Comparison of ENCODE assay signal across 1 cellular context in the genomic region with DNA sequence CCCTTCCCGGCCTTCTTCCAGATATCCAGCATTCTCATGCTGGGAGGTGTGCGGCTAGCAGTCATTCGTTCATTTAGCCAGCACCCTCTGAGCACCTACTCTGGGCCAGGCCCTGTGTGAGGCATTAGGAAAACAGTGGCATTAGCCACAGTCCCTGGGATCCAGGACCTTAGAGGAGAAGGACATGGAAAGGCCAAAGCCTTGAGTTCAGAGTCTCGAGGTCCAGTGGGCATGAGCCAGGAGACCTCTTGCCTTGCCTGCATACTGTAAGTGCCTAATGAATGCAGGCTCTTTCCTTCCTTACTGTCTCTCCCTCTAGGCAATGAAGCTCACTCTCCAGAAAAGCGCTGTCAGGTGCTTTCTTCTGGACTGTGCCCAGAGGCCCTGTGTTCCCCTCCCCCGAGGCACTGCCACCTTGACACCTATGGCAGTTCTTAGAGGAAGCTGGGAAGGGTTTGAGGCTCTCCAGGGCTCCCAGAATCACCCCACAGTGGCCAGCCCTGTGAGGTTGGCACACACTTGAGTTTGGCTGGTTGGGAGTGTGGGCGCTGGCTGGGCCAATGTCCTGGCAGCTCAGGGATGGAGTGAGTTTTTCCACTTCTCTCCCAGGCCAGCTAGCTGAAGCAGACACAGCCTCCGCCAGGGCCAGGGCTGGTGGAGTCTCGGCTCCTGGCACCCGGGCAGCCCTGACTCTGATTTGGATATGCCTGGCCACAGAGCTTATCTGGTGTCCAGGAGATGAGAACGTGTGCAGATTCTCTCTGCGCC.
TF ChIP-seq lines count a peak whose summit lies in the region.

No MANE protein-coding gene starts in this region.

TF ChIP-seq in HCT116, 20 proteins besides CTCF, POLR2A, EP300 and RAD21:
- TF ChIP-seq SIN3A (IDR thresholded peaks at IDR 0.05; ENCODE audit: low read depth) (no peak), ATF3 (IDR thresholded peaks at IDR 0.05) (no peak), ZFX (IDR thresholded peaks at IDR 0.05) (no peak), MAX (IDR thresholded peaks at IDR 0.05) (no peak), JUND (IDR thresholded peaks at IDR 0.05) (no peak), REST (IDR thresholded peaks at IDR 0.05; ENCODE audit: low read depth) (no peak), EZH2 (IDR thresholded peaks at IDR 0.05) (no peak), ZNF274 (IDR thresholded peaks at IDR 0.05; ENCODE audit: low read depth, low read length) (no peak), ELF1 (IDR thresholded peaks at IDR 0.05; ENCODE audit: borderline replicate concordance, low read depth) (no peak), CEBPB (IDR thresholded peaks at IDR 0.05; ENCODE audit: low read depth) (no peak), POLR2AphosphoS5 (IDR thresholded peaks at IDR 0.05; ENCODE audit: low read depth, low read length) (no peak), SP1 (IDR thresholded peaks at IDR 0.05; ENCODE audit: low read depth) (no peak), CBX3 (IDR thresholded peaks at IDR 0.05; ENCODE audit: low read depth) (no peak), YY1 (IDR thresholded peaks at IDR 0.05; ENCODE audit: extremely low read depth, insufficient replicate concordance, low read depth, low read length) (no peak), EZH2phosphoT487 (IDR thresholded peaks at IDR 0.05; ENCODE audit: borderline replicate concordance) (no peak)
TF ChIP-seq in HCT116: peak in this region for 0.
